Comparison of ENCODE assay signal across 21 cellular contexts in genomic region chr5:113194125-113194524, GRCh38.
"Had no signal": no experiment of that assay in that cellular context is flagged by ENCODE, and none has a peak within 500 bp of the region (broad histone marks: within the 10 kb centered on the region; RNA-seq: fewer than 3 reads in every experiment).

No MANE protein-coding gene starts in this region.

- H2AFZ ChIP-seq: neural progenitor cell had no signal

- H3K9ac ChIP-seq: neural progenitor cell had no signal

- H3K27ac ChIP-seq: heart left ventricle, left lung, lower lobe of right lung, neural progenitor cell, sigmoid colon, skin epidermis, stomach, thoracic aorta, transverse colon had no signal

- H3K9me3 ChIP-seq: left lung, sigmoid colon, thoracic aorta, transverse colon had no signal

- H3K4me3 Mint-ChIP-seq: dendritic cell treated with granulocyte-macrophage colony-stimulating factor and Interleukin-4, amounts not matched to agents 40 ng/mL and 50 ng/mL, for 4 days; memory B cell; mesothelial cell of epicardium; natural killer cell; neural progenitor cell had no signal

- H3K4me1 Mint-ChIP-seq: natural killer cell had no signal

- ATAC-seq: left lung, lower lobe of right lung, natural killer cell had no signal

- H3K36me3 Mint-ChIP-seq: natural killer cell had no signal

- H3K9me3 Mint-ChIP-seq: dendritic cell treated with granulocyte-macrophage colony-stimulating factor and Interleukin-4, amounts not matched to agents 40 ng/mL and 50 ng/mL, for 4 days had no signal

- H3K4me1 ChIP-seq: left lung, lower lobe of right lung, sigmoid colon, transverse colon had no signal

- DNase-seq: erythroblast; foreskin melanocyte; heart left ventricle; hypothalamus; islet precursor cell; left lung; lower lobe of right lung; natural killer cell; nucleus accumbens; sigmoid colon; stimulated activated CD4-positive, alpha-beta T cell treated with anti-CD3 and anti-CD28 coated beads, Interleukin-2, amount 100 ng/mL, for 24 hours; stimulated activated naive CD4-positive, alpha-beta T cell; stomach; substantia nigra; transverse colon had no signal

- H3K27ac Mint-ChIP-seq: dendritic cell treated with granulocyte-macrophage colony-stimulating factor and Interleukin-4, amounts not matched to agents 40 ng/mL and 50 ng/mL, for 4 days; memory B cell; mesothelial cell of epicardium; natural killer cell; neural progenitor cell had no signal

- H3K4me3 ChIP-seq: heart left ventricle, left lung, lower lobe of right lung, neural progenitor cell, sigmoid colon, skin epidermis, stomach, thoracic aorta, transverse colon had no signal

- H3K4me2 ChIP-seq: neural progenitor cell had no signal

- H3K27me3 ChIP-seq: heart left ventricle, left lung, neural progenitor cell, sigmoid colon, stomach, transverse colon had no signal

- H3K36me3 ChIP-seq: left lung, lower lobe of right lung, neural progenitor cell, sigmoid colon, stomach, thoracic aorta, transverse colon had no signal
